Comparison of ENCODE assay signal across 9 cellular contexts in genomic region chr5:134547579-134547978, GRCh38. TPM values are rescaled to one million over a fixed set of nuclear protein-coding genes. Genes with fewer than 3 reads are reported as not detected.
DNase-seq lines count a peak whose midpoint lies in the region; ATAC-seq and TF ChIP-seq lines count a peak whose summit lies in the region.
"Had no signal": no experiment of that assay in that cellular context is flagged by ENCODE, and none has a peak within 500 bp of the region (broad histone marks: within the 10 kb centered on the region; RNA-seq: fewer than 3 reads in every experiment).

No MANE protein-coding gene starts in this region.

- TF ChIP-seq CTCF in thoracic aorta (IDR thresholded peaks at IDR 0.05): no peak

- intact Hi-C loops in left ventricle myocardium superior (cut with micrococcal nuclease): no loop called here

- no peaks in the 10 kb centered on the region for H3K9me3 ChIP-seq in thoracic aorta

- H3K9me3 Mint-ChIP-seq in activated T-cell treated with anti-CD3 and anti-CD28 coated beads, Interleukin-2, amount 50 U/mL, for 24 hours: no peaks in the 10 kb centered on the region
- no peaks in the 10 kb centered on the region for H3K9me3 Mint-ChIP-seq in activated naive CD8-positive, alpha-beta T cell (ENCODE audit: low read depth)

- ATAC-seq in left ventricle myocardium superior (peak; percentile 31), thoracic aorta (ENCODE audit: insufficient number of reproducible peaks, low FRiP score, low read depth) (peak; percentile 45)

- peaks cover 82% of the 10 kb centered on the region for H3K36me3 Mint-ChIP-seq in activated T-cell treated with anti-CD3 and anti-CD28 coated beads, Interleukin-2, amount 50 U/mL, for 24 hours (ENCODE audit: low read depth)
- no peaks in the 10 kb centered on the region for H3K36me3 Mint-ChIP-seq in activated naive CD8-positive, alpha-beta T cell

- peaks cover 56 to 92% of the 10 kb centered on the region in 2 donors for H3K4me1 ChIP-seq in thoracic aorta (ENCODE audit: control insufficient read depth in 1 of 2, low read depth in 2 of 2)

- H3K4me3 Mint-ChIP-seq in activated T-cell treated with anti-CD3 and anti-CD28 coated beads, Interleukin-2, amount 50 U/mL, for 24 hours: no peak overlapping the region
- no peak overlapping the region for H3K4me3 Mint-ChIP-seq in activated naive CD8-positive, alpha-beta T cell

- H3K27me3 ChIP-seq in thoracic aorta (replicated peaks; ENCODE audit: insufficient read depth): no peaks in the 10 kb centered on the region

- no peak for DNase-seq in activated T-cell treated with anti-CD3 and anti-CD28 coated beads, Interleukin-2, amount 50 U/mL, for 24 hours
- no peak for DNase-seq in activated T-cell treated with anti-CD3 and anti-CD28 coated beads, Interleukin-2, amount 50 U/mL, for 1 hour
- peak; percentile 61 for DNase-seq in left ventricle myocardium superior
- DNase-seq in thoracic aorta (ENCODE audit: low spot score): no peak
- no peak for DNase-seq in germinal center (ENCODE audit: low spot score)
- no peak for DNase-seq in SK-N-DZ (ENCODE audit: low spot score)
- DNase-seq in foreskin melanocyte: no peak

- no peaks in the 10 kb centered on the region for H3K27me3 Mint-ChIP-seq in activated T-cell treated with anti-CD3 and anti-CD28 coated beads, Interleukin-2, amount 50 U/mL, for 24 hours
- H3K27me3 Mint-ChIP-seq in activated naive CD8-positive, alpha-beta T cell: no peaks in the 10 kb centered on the region

- H3K36me3 ChIP-seq in thoracic aorta: no peaks in the 10 kb centered on the region

- H3K4me3 ChIP-seq in thoracic aorta: no peak overlapping the region

- peaks cover 72% of the 10 kb centered on the region for H3K4me1 Mint-ChIP-seq in activated T-cell treated with anti-CD3 and anti-CD28 coated beads, Interleukin-2, amount 50 U/mL, for 24 hours (ENCODE audit: low read depth)
- peaks cover 70% of the 10 kb centered on the region for H3K4me1 Mint-ChIP-seq in activated naive CD8-positive, alpha-beta T cell (ENCODE audit: low read depth)

- H3K27ac ChIP-seq in thoracic aorta: peak overlapping the region; percentile 24 to 44
- H3K27ac ChIP-seq: VCaP had no signal

- peak overlapping the region; percentile 90 for H3K27ac Mint-ChIP-seq in activated T-cell treated with anti-CD3 and anti-CD28 coated beads, Interleukin-2, amount 50 U/mL, for 24 hours
- H3K27ac Mint-ChIP-seq in activated naive CD8-positive, alpha-beta T cell: peak overlapping the region; percentile 80

RNA-seq across cellular contexts. Expression of gene JADE2, which starts 22.1 kb away (rescaled TPM):
- total RNA-seq in left ventricle myocardium superior: 28.7 TPM
- 10 to 100 TPM; 54.0 to 81.3 TPM for total RNA-seq in thoracic aorta
- 1.7 and 3.2 TPM in 2 replicates for polyA plus RNA-seq in SK-N-DZ (2014; cell fraction: cytosol; rRNA removed)
- polyA plus RNA-seq in SK-N-DZ (2014; cell fraction: nucleus; rRNA removed): 1.6 and 3.0 TPM in 2 replicates
